ENCODE assay signal across 7 cellular contexts in the genomic region with DNA sequence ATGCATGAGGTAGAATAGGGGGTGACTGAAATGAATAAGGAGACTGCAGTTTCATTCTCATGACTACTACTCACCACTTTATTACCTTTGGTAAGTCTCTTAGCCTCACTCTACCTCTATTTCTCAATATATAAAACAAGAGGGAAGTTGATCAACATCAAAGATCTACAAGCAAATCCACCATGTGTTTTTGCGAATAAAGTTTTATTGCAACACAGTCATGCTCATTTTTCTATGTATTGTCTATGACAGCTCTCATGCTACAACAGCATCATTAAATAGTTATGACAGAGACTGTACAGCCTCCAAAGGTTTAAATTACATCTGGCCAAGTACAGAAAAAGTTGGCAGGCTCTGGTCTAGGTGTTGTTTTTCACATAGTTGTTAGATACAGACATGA.
"Had no signal": no experiment of that assay in that cellular context is flagged by ENCODE, and none has a peak within 500 bp of the region (broad histone marks: within the 10 kb centered on the region; RNA-seq: fewer than 3 reads in every experiment).

No MANE protein-coding gene starts in this region.

- DNase-seq: GDM1, GF-D8 had no signal

- FAIRE-seq: G401.6, GM12891, GM12892, GM18507, GM19239 had no signal
